ENCODE assay signal across 8 cellular contexts in genomic region chr1:6701437-6702153, GRCh38. TPM values are rescaled to one million over a fixed set of nuclear protein-coding genes. Genes with fewer than 3 reads are reported as not detected.
DNase-seq lines count a peak whose midpoint lies in the region; ATAC-seq, FAIRE-seq and TF ChIP-seq lines count a peak whose summit lies in the region.

Gene DNAJC11, minus strand, starts transcription at chr1:6701816. Its CDS starts 16 bp downstream, at chr1:6701800.

- H3K9me3 ChIP-seq in kidney (ENCODE audit: control insufficient read depth in 1 of 2, low read length in 2 of 2): no peaks in the 10 kb centered on the region

- peak; percentile 97 for TF ChIP-seq CTCF in kidney (IDR thresholded peaks at IDR 0.05; ENCODE audit: borderline replicate concordance, extremely low read depth, insufficient read depth)

- intact Hi-C loops in kidney (cut with DNase I): no loop called here

- H3K9ac ChIP-seq in kidney (ENCODE audit: low read length in 2 of 2): peak within 1 kb of the TSS; percentile 89 to 99

- H3K4me1 ChIP-seq in kidney (ENCODE audit: control insufficient read depth in 1 of 2, insufficient read depth in 1 of 2, low read depth in 1 of 2, low read length in 2 of 2): peaks cover 13 to 15% of the 10 kb centered on the region in 2 donors

- H3K4me3 ChIP-seq in kidney (ENCODE audit: low read length in 2 of 2): peak within 1 kb of the TSS; percentile 90 to 96

- peak within 1 kb of the TSS; percentile 66 to 85 for H3K27ac ChIP-seq in kidney (ENCODE audit: low read depth in 2 of 2, low read length in 2 of 2)

- ATAC-seq in GM19023 (IDR thresholded peaks at IDR 0.05; ENCODE audit: unreplicated experiment) (peak; percentile 89), HG03196 (IDR thresholded peaks at IDR 0.05; ENCODE audit: unreplicated experiment) (peak; percentile 93)

- FAIRE-seq in kidney (lab: Jason Lieb, UNC): no peak

- peak; percentile 100 for DNase-seq in AG20443 (ENCODE audit: low spot score)
- peak; percentile 86 for DNase-seq in NCI-H345 treated with DMSO at 0.1 percent for 48 hours (lab: John Stamatoyannopoulos, UW; ENCODE audit: unreplicated experiment)
- peak; percentile 95 for DNase-seq in activated CD4-positive, CD25-positive, alpha-beta regulatory T cell treated with anti-CD3 and anti-CD28 coated beads, Interleukin-2, amount 50 U/mL, for 72 hours
- peak; percentile 86 for DNase-seq in cerebellar cortex (ENCODE audit: low spot score)
- DNase-seq in kidney: peak; percentile 96
- DNase-seq in stimulated activated CD4-positive, alpha-beta T cell treated with anti-CD3 and anti-CD28 coated beads, Interleukin-15, amount 100 ng/mL, for 24 hours: peak; percentile 92

- H3K36me3 ChIP-seq in kidney (ENCODE audit: control insufficient read depth in 1 of 2, insufficient read depth in 2 of 2, low read length in 2 of 2): no peaks in the 10 kb centered on the region

RNA-seq across cellular contexts. Expression of gene DNAJC11, which starts in this region (rescaled TPM):
- total RNA-seq in kidney: 44.6 TPM
- polyA plus RNA-seq in kidney (ENCODE audit: insufficient read depth, low read depth, low replicate concordance): 49.8 TPM

Comparison
In these comparisons a context has a peak if more than half of its experiments do, and no peak if none do; other contexts are left out.
1. Peak in every context shown above with its lines: DNase-seq, ATAC-seq, H3K4me3 ChIP-seq and H3K27ac ChIP-seq.